ENCODE assay signal across 14 cellular contexts in genomic region chr2:201404699-201405275, GRCh38. TPM values are rescaled to one million over a fixed set of nuclear protein-coding genes. Genes with fewer than 3 reads are reported as not detected.
DNase-seq lines count a peak whose midpoint lies in the region; TF ChIP-seq lines count a peak whose summit lies in the region.
"Had no signal": no experiment of that assay in that cellular context is flagged by ENCODE, and none has a peak within 500 bp of the region (broad histone marks: within the 10 kb centered on the region; RNA-seq: fewer than 3 reads in every experiment).

No MANE protein-coding gene starts in this region.

- no peaks in the 10 kb centered on the region for H3K27me3 ChIP-seq in endodermal cell (ENCODE audit: control insufficient read depth, insufficient read depth, low read length, poor library complexity, severe bottlenecking)
- H3K27me3 ChIP-seq in ovary, result no peaks in the 10 kb centered on the region

- H3K4me3 Mint-ChIP-seq in activated CD4-positive, alpha-beta T cell treated with anti-CD3 and anti-CD28 coated beads, Interleukin-2, amount 10 ng/mL, durations not matched to agents 7 days and 5 days, result no peak overlapping the region
- no peak overlapping the region for H3K4me3 Mint-ChIP-seq in endodermal cell
- H3K4me3 Mint-ChIP-seq: activated naive CD4-positive, alpha-beta T cell treated with anti-CD3 and anti-CD28 coated beads for 36 hours had no signal

- no peak for TF ChIP-seq EP300 in ovary (IDR thresholded peaks at IDR 0.05)

- H3K9me3 ChIP-seq in endodermal cell (ENCODE audit: control insufficient read depth, low read length) (no peaks in the 10 kb centered on the region), ovary (no peaks in the 10 kb centered on the region)
- H3K9me3 ChIP-seq: SK-N-SH had no signal

- peaks cover 58% of the 10 kb centered on the region for H3K4me1 Mint-ChIP-seq in activated CD4-positive, alpha-beta T cell treated with anti-CD3 and anti-CD28 coated beads, Interleukin-2, amount 10 ng/mL, durations not matched to agents 7 days and 5 days
- H3K4me1 Mint-ChIP-seq in endodermal cell, result peaks cover 16% of the 10 kb centered on the region

- peak; percentile 33 for TF ChIP-seq CTCF in endodermal cell (conservative IDR thresholded peaks at IDR 0.05)
- no peak for TF ChIP-seq CTCF in GM13977 (IDR thresholded peaks at IDR 0.05; ENCODE audit: extremely low read depth, insufficient read depth, missing control alignments)
- TF ChIP-seq CTCF in ovary (IDR thresholded peaks at IDR 0.05), result no peak

- H3K4me1 ChIP-seq in endodermal cell (ENCODE audit: control insufficient read depth, insufficient read depth, low read length) (peaks cover 10% of the 10 kb centered on the region), ovary (ENCODE audit: insufficient read depth) (peaks cover 6% of the 10 kb centered on the region)

- H3K36me3 Mint-ChIP-seq in activated CD4-positive, alpha-beta T cell treated with anti-CD3 and anti-CD28 coated beads, Interleukin-2, amount 10 ng/mL, durations not matched to agents 7 days and 5 days (ENCODE audit: low read depth), result peaks cover 41% of the 10 kb centered on the region
- H3K36me3 Mint-ChIP-seq in endodermal cell (ENCODE audit: low read depth), result no peaks in the 10 kb centered on the region

- H3K4me3 ChIP-seq in endodermal cell (ENCODE audit: low read length) (no peak overlapping the region), ovary (no peak overlapping the region)

- POLR2A ChIA-PET in activated CD4-positive, alpha-beta T cell treated with anti-CD3 and anti-CD28 coated beads, Interleukin-2, amount 10 ng/mL, durations not matched to agents 7 days and 5 days (lab: Charles Lee), result no interaction called here

- in situ Hi-C loops in GM13977 (cut with MboI; ENCODE audit: low pct_unique_long_range_greater_than_20kb, low sequenced_read_pairs, unreplicated experiment), result no loop called here

- no peak overlapping the region for H3K9ac ChIP-seq in endodermal cell (ENCODE audit: extremely low read depth, low read length, poor library complexity, severe bottlenecking)
- H3K9ac ChIP-seq: SK-N-SH had no signal

- CTCF ChIA-PET in activated CD4-positive, alpha-beta T cell treated with anti-CD3 and anti-CD28 coated beads, Interleukin-2, amount 10 ng/mL, durations not matched to agents 7 days and 5 days (lab: Charles Lee), result no interaction called here

- no peaks in the 10 kb centered on the region for H3K9me3 Mint-ChIP-seq in activated CD4-positive, alpha-beta T cell treated with anti-CD3 and anti-CD28 coated beads, Interleukin-2, amount 10 ng/mL, durations not matched to agents 7 days and 5 days
- no peaks in the 10 kb centered on the region for H3K9me3 Mint-ChIP-seq in endodermal cell
- H3K9me3 Mint-ChIP-seq: activated naive CD4-positive, alpha-beta T cell treated with anti-CD3 and anti-CD28 coated beads for 36 hours had no signal

- no peaks in the 10 kb centered on the region for H3K27me3 Mint-ChIP-seq in activated CD4-positive, alpha-beta T cell treated with anti-CD3 and anti-CD28 coated beads, Interleukin-2, amount 10 ng/mL, durations not matched to agents 7 days and 5 days
- no peaks in the 10 kb centered on the region for H3K27me3 Mint-ChIP-seq in endodermal cell (ENCODE audit: insufficient read depth)

- H3K27ac ChIP-seq in endodermal cell (ENCODE audit: low read depth, low read length), result no peak overlapping the region
- H3K27ac ChIP-seq in ovary, result no peak overlapping the region

- TF ChIP-seq POLR2A in ovary (IDR thresholded peaks at IDR 0.05), result no peak

- peak overlapping the region; percentile 39 for H3K27ac Mint-ChIP-seq in activated CD4-positive, alpha-beta T cell treated with anti-CD3 and anti-CD28 coated beads, Interleukin-2, amount 10 ng/mL, durations not matched to agents 7 days and 5 days
- no peak overlapping the region for H3K27ac Mint-ChIP-seq in endodermal cell
- H3K27ac Mint-ChIP-seq: activated naive CD4-positive, alpha-beta T cell treated with anti-CD3 and anti-CD28 coated beads for 36 hours had no signal

- H3K36me3 ChIP-seq in endodermal cell (ENCODE audit: control insufficient read depth, insufficient read depth, low read length), result no peaks in the 10 kb centered on the region
- no peaks in the 10 kb centered on the region for H3K36me3 ChIP-seq in ovary

- 80 to 95% methylated on average over 3 of the region's 3 CpGs for WGBS in endodermal cell (ENCODE audit: insufficient coverage in 1 of 2, insufficient read length in 1 of 2), 2 experiments
- 86 to 96% (median 94%) methylated on average over 3 of the region's 3 CpGs for WGBS in ovary, 3 donors

- intact Hi-C loops in ovary (cut with DNase I), result no loop called here

- peak; percentile 13 for DNase-seq in activated CD4-positive, alpha-beta T cell treated with anti-CD3 and anti-CD28 coated beads, Interleukin-2, amount 10 ng/mL, durations not matched to agents 7 days and 5 days
- no peak for DNase-seq in activated CD4-positive, alpha-beta T cell treated with anti-CD3 and anti-CD28 coated beads, Interleukin-2, amount 50 U/mL, for 48 hours
- DNase-seq in OCI-M1 (lab: John Stamatoyannopoulos, UW) (peak; percentile 80), endodermal cell (no peak), renal cortical epithelial cell (ENCODE audit: low read depth) (peak; percentile 50), GM13977 (ENCODE audit: low spot score) (no peak), ovary (no peak), Ammon's horn (ENCODE audit: low spot score) (no peak)
- DNase-seq: ACHN; activated CD4-positive, CD25-positive, alpha-beta regulatory T cell treated with anti-CD3 and anti-CD28 coated beads, Interleukin-2, amount 50 U/mL, for 72 hours; activated naive CD4-positive, alpha-beta T cell treated with anti-CD3 and anti-CD28 coated beads for 36 hours; dermis blood vessel endothelial cell; NCI-H2029; SK-N-SH had no signal

RNA-seq across cellular contexts. Expression of gene TRAK2, which starts 46.5 kb away (rescaled TPM):
- total RNA-seq in activated CD4-positive, alpha-beta T cell treated with anti-CD3 and anti-CD28 coated beads, Interleukin-2, amount 10 ng/mL, durations not matched to agents 7 days and 5 days, result 10 to 100 TPM; 54.9 to 58.3 TPM
- total RNA-seq in endodermal cell (10 to 100 TPM; 14.8 to 15.2 TPM), renal cortical epithelial cell (35.9 and 117 TPM in 2 replicates), ovary (10 to 100 TPM; 14.3 to 33.7 (median 20.2) TPM)
- 9.5 TPM for polyA plus RNA-seq in endodermal cell (2013, experiment 1 of 2)
- 8.0 TPM for polyA plus RNA-seq in endodermal cell (2013, experiment 2 of 2)
- polyA plus RNA-seq in ovary, result 10 to 100 TPM in 1 of 2 donors, 1 to 10 TPM in 1; 8.3 to 25.7 TPM

RNA-seq across cellular contexts. Expression of gene STRADB, which starts 46.8 kb away (rescaled TPM):
- total RNA-seq in activated CD4-positive, alpha-beta T cell treated with anti-CD3 and anti-CD28 coated beads, Interleukin-2, amount 10 ng/mL, durations not matched to agents 7 days and 5 days, result 10 to 100 TPM; 25.1 to 27.9 TPM
- total RNA-seq in endodermal cell (10 to 100 TPM; 39.7 to 50.1 TPM), renal cortical epithelial cell (27.3 and 46.1 TPM in 2 replicates), ovary (10 to 100 TPM; 13.7 to 20.4 (median 16.5) TPM)
- polyA plus RNA-seq in endodermal cell (2013, experiment 1 of 2), result 40.0 TPM
- 36.1 TPM for polyA plus RNA-seq in endodermal cell (2013, experiment 2 of 2)
- 10 to 100 TPM; 11.7 to 33.3 TPM for polyA plus RNA-seq in ovary

RNA-seq across cellular contexts. Expression of gene FLACC1, which starts 47.6 kb away (rescaled TPM):
- total RNA-seq in activated CD4-positive, alpha-beta T cell treated with anti-CD3 and anti-CD28 coated beads, Interleukin-2, amount 10 ng/mL, durations not matched to agents 7 days and 5 days, result 1 to 10 TPM; 2.5 to 4.4 TPM
- under 1 TPM; 0.79 to 0.91 TPM for total RNA-seq in endodermal cell
- 0.64 TPM for polyA plus RNA-seq in endodermal cell (2013, experiment 1 of 2)
- 0.29 TPM for polyA plus RNA-seq in endodermal cell (2013, experiment 2 of 2)
- total RNA-seq in renal cortical epithelial cell, result 0.17 and 0.45 TPM in 2 replicates
- total RNA-seq in ovary, result 1 to 10 TPM in 3 of 7 donors, under 1 TPM in 3, not detected in 1; 0.37 to 4.4 (median 1.3) TPM
- under 1 TPM; 0.30 to 0.78 TPM for polyA plus RNA-seq in ovary

Comparison
In these comparisons a context has a peak if more than half of its experiments do, and no peak if none do; other contexts are left out.
1. DNase-seq: peak in activated CD4-positive, alpha-beta T cell treated with anti-CD3 and anti-CD28 coated beads, Interleukin-2, amount 10 ng/mL, durations not matched to agents 7 days and 5 days (single experiment), OCI-M1 (single experiment) and renal cortical epithelial cell (single experiment); none in activated CD4-positive, alpha-beta T cell treated with anti-CD3 and anti-CD28 coated beads, Interleukin-2, amount 50 U/mL, for 48 hours (0 of 2), endodermal cell (single experiment), GM13977 (single experiment), ovary (0 of 5) and Ammon's horn (single experiment).